Comparison of ENCODE assay signal across 1 cellular context in genomic region chr19:47152205-47152604, GRCh38.
TF ChIP-seq lines count a peak whose summit lies in the region.

No MANE protein-coding gene starts in this region.

TF ChIP-seq in IMR-90, 13 proteins besides CTCF, POLR2A, EP300 and RAD21 (continued from another document):
- TF ChIP-seq SMC3 (IDR thresholded peaks at IDR 0.05; ENCODE audit: low read depth, low read length) (no peak), MAFK (IDR thresholded peaks at IDR 0.05; ENCODE audit: low read depth, low read length) (no peak), BHLHE40 (IDR thresholded peaks at IDR 0.05; ENCODE audit: low read depth, low read length) (no peak)
TF ChIP-seq in IMR-90: peak in this region for 0.
